In the genomic region with DNA sequence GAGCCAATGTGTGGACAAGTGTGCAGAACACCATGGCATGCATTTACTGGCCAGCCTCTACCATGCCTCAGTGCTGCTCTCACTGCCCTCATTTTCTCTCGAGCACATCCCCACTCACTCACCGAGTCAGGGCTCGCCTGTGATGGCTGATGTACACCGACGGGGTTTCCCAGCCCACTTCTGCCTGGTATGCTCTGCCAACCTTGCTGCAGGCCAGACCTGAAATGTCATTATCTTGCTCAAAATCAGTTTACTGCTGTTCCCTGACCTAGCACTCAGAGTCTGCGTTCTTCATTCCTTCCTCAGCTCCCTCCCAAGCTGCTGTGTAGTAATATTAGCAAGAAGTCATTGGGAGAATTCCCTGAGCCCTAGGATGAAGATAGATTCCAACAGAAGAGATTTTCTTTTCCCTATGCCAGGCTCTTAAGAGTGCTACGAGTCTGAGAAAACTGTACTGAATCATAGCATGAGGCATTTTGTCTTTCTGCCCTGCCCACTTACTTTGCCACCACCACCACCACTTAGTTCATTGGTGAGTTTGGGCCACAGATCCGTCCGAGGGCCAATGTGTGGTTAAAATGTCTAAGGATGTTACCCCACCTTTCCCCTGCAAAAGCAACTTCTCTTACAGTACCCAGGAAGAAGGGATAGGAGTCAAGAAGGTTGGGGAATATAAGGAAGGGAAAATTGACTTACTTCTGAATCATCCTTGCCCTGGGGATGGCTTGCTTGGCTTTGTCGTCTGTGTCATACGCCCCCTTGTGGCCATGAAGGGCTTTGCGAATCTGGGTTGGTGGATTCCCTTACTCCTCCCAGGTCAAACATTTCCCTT, we compare ENCODE assay signal across 8 cellular contexts. TPM values are rescaled to one million over a fixed set of nuclear protein-coding genes. Genes with fewer than 3 reads are reported as not detected.
DNase-seq lines count a peak whose midpoint lies in the region; ATAC-seq and TF ChIP-seq lines count a peak whose summit lies in the region.

No MANE protein-coding gene starts in this region.

- H3K4me3 Mint-ChIP-seq in activated CD4-positive, alpha-beta T cell treated with anti-CD3 and anti-CD28 coated beads, Interleukin-2, amount 10 ng/mL, durations not matched to agents 24 days and 14 days = no peak overlapping the region

- DNase-seq in NCI-H510A treated with DMSO at 0.1 percent for 48 hours (lab: John Stamatoyannopoulos, UW) (peak; percentile 34), dermis microvascular lymphatic vessel endothelial cell (ENCODE audit: low read depth in 2 of 2) (peak; percentile 59 to 82), lung microvascular endothelial cell (ENCODE audit: low read depth in 2 of 2) (peak; percentile 85 to 91)
- peak; percentile 90 for DNase-seq in activated CD4-positive, alpha-beta T cell treated with anti-CD3 and anti-CD28 coated beads, Interleukin-2, amount 10 ng/mL, durations not matched to agents 24 days and 14 days
- DNase-seq in stimulated activated CD8-positive, alpha-beta memory T cell treated with anti-CD3 and anti-CD28 coated beads, Interleukin-15, amount 100 ng/mL, for 1 hour (ENCODE audit: low read depth) = peak; percentile 35

- no peak overlapping the region for H3K27ac Mint-ChIP-seq in activated CD4-positive, alpha-beta T cell treated with anti-CD3 and anti-CD28 coated beads, Interleukin-2, amount 10 ng/mL, durations not matched to agents 24 days and 14 days

- peaks cover 25% of the 10 kb centered on the region for H3K36me3 Mint-ChIP-seq in activated CD4-positive, alpha-beta T cell treated with anti-CD3 and anti-CD28 coated beads, Interleukin-2, amount 10 ng/mL, durations not matched to agents 24 days and 14 days (ENCODE audit: low read depth)

- H3K9me3 Mint-ChIP-seq in activated CD4-positive, alpha-beta T cell treated with anti-CD3 and anti-CD28 coated beads, Interleukin-2, amount 10 ng/mL, durations not matched to agents 24 days and 14 days = no peaks in the 10 kb centered on the region

- H3K27me3 Mint-ChIP-seq in activated CD4-positive, alpha-beta T cell treated with anti-CD3 and anti-CD28 coated beads, Interleukin-2, amount 10 ng/mL, durations not matched to agents 24 days and 14 days = no peaks in the 10 kb centered on the region

- TF ChIP-seq CTCF in GM12801 (IDR thresholded peaks at IDR 0.05; ENCODE audit: extremely low read depth, insufficient read length) = peak; percentile 53

- intact Hi-C loops in activated CD4-positive, alpha-beta T cell treated with anti-CD3 and anti-CD28 coated beads, Interleukin-2, amount 10 ng/mL, durations not matched to agents 24 days and 14 days (cut with micrococcal nuclease) = loop anchor here (5.0 kb wide), 3 partner anchors 51 to 346 kb away; a partner anchor contains a TSS

- ATAC-seq in HG03095 (IDR thresholded peaks at IDR 0.05; ENCODE audit: unreplicated experiment) (peak; percentile 64), HG03469 (IDR thresholded peaks at IDR 0.05; ENCODE audit: unreplicated experiment) (no peak)

- H3K4me1 Mint-ChIP-seq in activated CD4-positive, alpha-beta T cell treated with anti-CD3 and anti-CD28 coated beads, Interleukin-2, amount 10 ng/mL, durations not matched to agents 24 days and 14 days = peaks cover 2% of the 10 kb centered on the region

RNA-seq across cellular contexts. Expression of a gene that starts 51.0 kb away (rescaled TPM):
- total RNA-seq in activated CD4-positive, alpha-beta T cell treated with anti-CD3 and anti-CD28 coated beads, Interleukin-2, amount 10 ng/mL, durations not matched to agents 24 days and 14 days = 55.9 and 58.8 TPM in 2 replicates
- total RNA-seq in dermis microvascular lymphatic vessel endothelial cell (25.4 and 31.8 TPM in 2 replicates), lung microvascular endothelial cell (22.2 and 22.8 TPM in 2 replicates)

Comparison
In these comparisons a context has a peak if more than half of its experiments do, and no peak if none do; other contexts are left out.
1. DNase-seq: peak in every context shown above with its lines; median percentile 90 in activated CD4-positive, alpha-beta T cell treated with anti-CD3 and anti-CD28 coated beads, Interleukin-2, amount 10 ng/mL, durations not matched to agents 24 days and 14 days; 88 in lung microvascular endothelial cell; 70 in dermis microvascular lymphatic vessel endothelial cell; 35 in stimulated activated CD8-positive, alpha-beta memory T cell treated with anti-CD3 and anti-CD28 coated beads, Interleukin-15, amount 100 ng/mL, for 1 hour; 34 in NCI-H510A treated with DMSO at 0.1 percent for 48 hours.